Comparison of ENCODE assay signal across 22 cellular contexts in genomic region chr19:56092685-56093631, GRCh38. TPM values are rescaled to one million over a fixed set of nuclear protein-coding genes. Genes with fewer than 3 reads are reported as not detected.
A peak's percentile ranks its signal among the peaks of the same experiment; 100 is the strongest.
DNase-seq lines count a peak whose midpoint lies in the region; ATAC-seq and TF ChIP-seq lines count a peak whose summit lies in the region.
"Had no signal": no experiment of that assay in that cellular context is flagged by ENCODE, and none has a peak within 500 bp of the region (broad histone marks: within the 10 kb centered on the region; RNA-seq: fewer than 3 reads in every experiment).

No MANE protein-coding gene starts in this region.

- no peak for ATAC-seq in activated T-cell treated with anti-CD3 and anti-CD28 coated beads, Interleukin-2, amount 50 U/mL, for 72 hours (replicated peaks in 1 of 2)
- ATAC-seq: activated naive CD4-positive, alpha-beta T cell treated with anti-CD3 and anti-CD28 coated beads, Interleukin-2, amount 50 U/mL, for 72 hours; activated T-helper 17 cell treated with anti-CD3 and anti-CD28 coated beads, Interleukin-2, amount 50 U/mL, for 72 hours had no signal

- H3K27me3 ChIP-seq in Caco-2 (replicated peaks; ENCODE audit: control insufficient read depth, insufficient read depth, low read length) = no peaks in the 10 kb centered on the region
- H3K27me3 ChIP-seq in KMS-11 (ENCODE audit: insufficient read depth, low read depth) = no peaks in the 10 kb centered on the region

- peak overlapping the region; percentile 31; the same call in 1 of the 2 replicates for H3K4me2 ChIP-seq in KMS-11

- CTCF ChIA-PET in Caco-2 (lab: Charles Lee) = no interaction called here
- CTCF ChIA-PET in MCF 10A (lab: Yijun Ruan, JAX) = interaction anchor here (0.7 kb wide), 2 partner anchors 81 to 240 kb away, joined by 3 read pairs; no protein-coding TSS in a partner anchor

- intact Hi-C loops in Caco-2 (cut with micrococcal nuclease; ENCODE audit: unreplicated experiment) = no loop called here
- intact Hi-C loops in MCF 10A (cut with micrococcal nuclease) = loop anchor here (5.0 to 10.0 kb wide), 3 partner anchors 49 to 222 kb away; partner anchors contain the start of genes ZNF444 and ZSCAN5A

- H3K27ac Mint-ChIP-seq in Caco-2 (ENCODE audit: unreplicated experiment) = peak overlapping the region; percentile 2
- H3K27ac Mint-ChIP-seq in MCF 10A (ENCODE audit: low read depth, unreplicated experiment) = peak overlapping the region; percentile 91
- peak overlapping the region; percentile 7 for H3K27ac Mint-ChIP-seq in nephron progenitor cell
- no peak overlapping the region for H3K27ac Mint-ChIP-seq in activated T-cell treated with anti-CD3 and anti-CD28 coated beads, Interleukin-2, amount 50 U/mL, for 72 hours
- H3K27ac Mint-ChIP-seq: activated naive CD4-positive, alpha-beta T cell treated with anti-CD3 and anti-CD28 coated beads, Interleukin-2, amount 50 U/mL, for 72 hours; activated T-helper 17 cell treated with anti-CD3 and anti-CD28 coated beads, Interleukin-2, amount 50 U/mL, for 72 hours; HFFc6; T-helper 2 cell treated with Interferon-gamma antibody and Interleukin-4, amounts not matched to agents 5 μg/mL and 100 μg/mL, for 36 hours; type B pancreatic cell had no signal

- peaks cover 84% of the 10 kb centered on the region for H3K36me3 Mint-ChIP-seq in Caco-2 (ENCODE audit: insufficient read depth, unreplicated experiment)
- H3K36me3 Mint-ChIP-seq in MCF 10A (ENCODE audit: insufficient read depth, unreplicated experiment) = peaks cover 62% of the 10 kb centered on the region
- H3K36me3 Mint-ChIP-seq in nephron progenitor cell (ENCODE audit: low read depth) = peaks cover 76% of the 10 kb centered on the region
- peaks cover 0 to 15% of the 10 kb centered on the region in 2 donors for H3K36me3 Mint-ChIP-seq in activated T-cell treated with anti-CD3 and anti-CD28 coated beads, Interleukin-2, amount 50 U/mL, for 72 hours (ENCODE audit: insufficient read depth in 2 of 2)

- TF ChIP-seq CTCF in Caco-2 (IDR thresholded peaks at IDR 0.05; ENCODE audit: insufficient read depth in 1 of 2, low read depth in 1 of 2, low read length in 1 of 2, severe bottlenecking in 1 of 2, unreplicated experiment in 1 of 2) (no peak), KMS-11 (conservative IDR thresholded peaks at IDR 0.05; ENCODE audit: low read depth, low read length) (no peak), MCF 10A (IDR thresholded peaks at IDR 0.05; ENCODE audit: unreplicated experiment) (no peak), nephron progenitor cell (IDR thresholded peaks at IDR 0.05) (no peak)

- H3K79me2 ChIP-seq in KMS-11 (ENCODE audit: insufficient read depth, low read depth) = peaks cover 23% of the 10 kb centered on the region

- H3K4me3 Mint-ChIP-seq in Caco-2 (ENCODE audit: unreplicated experiment) (no peak overlapping the region), MCF 10A (ENCODE audit: unreplicated experiment) (peak overlapping the region; percentile 81), nephron progenitor cell (no peak overlapping the region)
- H3K4me3 Mint-ChIP-seq in activated T-cell treated with anti-CD3 and anti-CD28 coated beads, Interleukin-2, amount 50 U/mL, for 72 hours = no peak overlapping the region
- H3K4me3 Mint-ChIP-seq: activated T-helper 17 cell treated with anti-CD3 and anti-CD28 coated beads, Interleukin-2, amount 50 U/mL, for 72 hours; HFFc6; T-helper 2 cell treated with Interferon-gamma antibody and Interleukin-4, amounts not matched to agents 5 μg/mL and 100 μg/mL, for 36 hours; type B pancreatic cell had no signal

- H3K9ac ChIP-seq in KMS-11 = no peak overlapping the region

- no peak overlapping the region for H3K27ac ChIP-seq in KMS-11
- H3K27ac ChIP-seq: prostate gland had no signal

- no peaks in the 10 kb centered on the region for H3K4me1 ChIP-seq in Caco-2
- peaks cover 21% of the 10 kb centered on the region for H3K4me1 ChIP-seq in KMS-11 (ENCODE audit: low read depth, poor library complexity, severe bottlenecking)

- no peaks in the 10 kb centered on the region for H3K27me3 Mint-ChIP-seq in Caco-2 (ENCODE audit: insufficient read depth, unreplicated experiment)
- H3K27me3 Mint-ChIP-seq in MCF 10A (ENCODE audit: insufficient read depth, unreplicated experiment) = no peaks in the 10 kb centered on the region
- no peaks in the 10 kb centered on the region for H3K27me3 Mint-ChIP-seq in nephron progenitor cell (ENCODE audit: low read depth, poor library complexity)
- no peaks in the 10 kb centered on the region for H3K27me3 Mint-ChIP-seq in activated T-cell treated with anti-CD3 and anti-CD28 coated beads, Interleukin-2, amount 50 U/mL, for 72 hours (ENCODE audit: low read depth)
- H3K27me3 Mint-ChIP-seq: activated T-helper 17 cell treated with anti-CD3 and anti-CD28 coated beads, Interleukin-2, amount 50 U/mL, for 72 hours; CD4-positive, CD25-positive, alpha-beta regulatory T cell; type B pancreatic cell had no signal

- H3K9me3 ChIP-seq in Caco-2 = no peaks in the 10 kb centered on the region
- H3K9me3 ChIP-seq: prostate gland had no signal

- H3K4me3 ChIP-seq in Caco-2 (ENCODE audit: low read depth, low read length) = no peak overlapping the region
- no peak overlapping the region for H3K4me3 ChIP-seq in KMS-11 (IDR thresholded peaks at IDR 0.05; ENCODE audit: insufficient read depth, low read depth, low read length)
- H3K4me3 ChIP-seq: prostate gland had no signal

- peaks cover 3% of the 10 kb centered on the region; the same call in 1 of the 2 replicates for H4K20me1 ChIP-seq in KMS-11 (ENCODE audit: insufficient read depth)

- no peak overlapping the region for H2AFZ ChIP-seq in KMS-11 (ENCODE audit: low read depth)

- H3K9me3 Mint-ChIP-seq in Caco-2 (ENCODE audit: unreplicated experiment) (no peaks in the 10 kb centered on the region), MCF 10A (ENCODE audit: unreplicated experiment) (peaks cover 9% of the 10 kb centered on the region), nephron progenitor cell (peaks cover 38% of the 10 kb centered on the region)
- no peaks in the 10 kb centered on the region for H3K9me3 Mint-ChIP-seq in activated T-cell treated with anti-CD3 and anti-CD28 coated beads, Interleukin-2, amount 50 U/mL, for 72 hours
- H3K9me3 Mint-ChIP-seq: activated T-helper 17 cell treated with anti-CD3 and anti-CD28 coated beads, Interleukin-2, amount 50 U/mL, for 72 hours had no signal

- BruUV-seq in Caco-2 (replicated peaks; lab: Mats Ljungman, UMichigan) = no TSS peak
- BruUV-seq in MCF 10A (replicated peaks; lab: Mats Ljungman, UMichigan) = no TSS peak

- H3K4me1 Mint-ChIP-seq in Caco-2 (ENCODE audit: low read depth, unreplicated experiment) (no peaks in the 10 kb centered on the region), MCF 10A (ENCODE audit: insufficient read depth, unreplicated experiment) (peaks cover 25% of the 10 kb centered on the region), nephron progenitor cell (peaks cover 9% of the 10 kb centered on the region)
- peaks cover 10% of the 10 kb centered on the region for H3K4me1 Mint-ChIP-seq in activated T-cell treated with anti-CD3 and anti-CD28 coated beads, Interleukin-2, amount 50 U/mL, for 72 hours (ENCODE audit: low read depth)

- DNase-seq in Caco-2 (no peak), MCF 10A (ENCODE audit: unreplicated experiment) (no peak), nephron progenitor cell (no peak), NCI-H446 (lab: John Stamatoyannopoulos, UW) (no peak), SIG-M5 (lab: John Stamatoyannopoulos, UW) (no peak), COLO829 (ENCODE audit: low spot score) (no peak)
- DNase-seq in activated T-cell treated with anti-CD3 and anti-CD28 coated beads, Interleukin-2, amount 50 U/mL, for 72 hours = no peak
- DNase-seq: activated CD4-positive, alpha-beta T cell treated with anti-CD3 and anti-CD28 coated beads, Interleukin-2, amount 50 U/mL, for 1 hour; CD4-positive, CD25-positive, alpha-beta regulatory T cell; DMS153; HFFc6; IMR-90; NCI-H146; NCI-H2171 treated with DMSO at 0.1 percent for 48 hours; NCI-H69; stimulated activated CD8-positive, alpha-beta memory T cell treated with anti-CD3 and anti-CD28 coated beads, Interleukin-4, amount 100 ng/mL, for 48 hours had no signal

- H3K36me3 ChIP-seq in Caco-2 (ENCODE audit: control insufficient read depth, insufficient read depth, low read length) = peaks cover 1% of the 10 kb centered on the region
- H3K36me3 ChIP-seq in KMS-11 (ENCODE audit: insufficient read depth) = no peaks in the 10 kb centered on the region

- POLR2A ChIA-PET in Caco-2 (lab: Charles Lee) (no interaction called here), MCF 10A (lab: Yijun Ruan, JAX) (interaction anchor here (0.6 to 2.7 kb wide), 3 partner anchors 9 to 221 kb away, joined by 4 to 19 read pairs (median 17); partner anchors contain the start of genes ZNF787 and ZSCAN5A)

RNA-seq across cellular contexts. Expression of gene ZNF787, which starts 28.1 kb away (rescaled TPM):
- total RNA-seq in Caco-2 (2022) = 58.1 and 60.0 TPM in 2 replicates
- 58.2 and 68.6 TPM in 2 replicates for total RNA-seq in MCF 10A (2022)
- total RNA-seq in activated T-cell treated with anti-CD3 and anti-CD28 coated beads, Interleukin-2, amount 50 U/mL, for 72 hours = 10 to 100 TPM; 38.3 to 45.9 TPM

RNA-seq across cellular contexts. Expression of gene ZNF444, which starts 48.1 kb away (rescaled TPM):
- 92.2 and 95.6 TPM in 2 replicates for total RNA-seq in Caco-2 (2022)
- total RNA-seq in MCF 10A (2022) = 26.6 and 28.1 TPM in 2 replicates
- 10 to 100 TPM; 37.1 to 42.9 TPM for total RNA-seq in activated T-cell treated with anti-CD3 and anti-CD28 coated beads, Interleukin-2, amount 50 U/mL, for 72 hours
